In the genomic region with DNA sequence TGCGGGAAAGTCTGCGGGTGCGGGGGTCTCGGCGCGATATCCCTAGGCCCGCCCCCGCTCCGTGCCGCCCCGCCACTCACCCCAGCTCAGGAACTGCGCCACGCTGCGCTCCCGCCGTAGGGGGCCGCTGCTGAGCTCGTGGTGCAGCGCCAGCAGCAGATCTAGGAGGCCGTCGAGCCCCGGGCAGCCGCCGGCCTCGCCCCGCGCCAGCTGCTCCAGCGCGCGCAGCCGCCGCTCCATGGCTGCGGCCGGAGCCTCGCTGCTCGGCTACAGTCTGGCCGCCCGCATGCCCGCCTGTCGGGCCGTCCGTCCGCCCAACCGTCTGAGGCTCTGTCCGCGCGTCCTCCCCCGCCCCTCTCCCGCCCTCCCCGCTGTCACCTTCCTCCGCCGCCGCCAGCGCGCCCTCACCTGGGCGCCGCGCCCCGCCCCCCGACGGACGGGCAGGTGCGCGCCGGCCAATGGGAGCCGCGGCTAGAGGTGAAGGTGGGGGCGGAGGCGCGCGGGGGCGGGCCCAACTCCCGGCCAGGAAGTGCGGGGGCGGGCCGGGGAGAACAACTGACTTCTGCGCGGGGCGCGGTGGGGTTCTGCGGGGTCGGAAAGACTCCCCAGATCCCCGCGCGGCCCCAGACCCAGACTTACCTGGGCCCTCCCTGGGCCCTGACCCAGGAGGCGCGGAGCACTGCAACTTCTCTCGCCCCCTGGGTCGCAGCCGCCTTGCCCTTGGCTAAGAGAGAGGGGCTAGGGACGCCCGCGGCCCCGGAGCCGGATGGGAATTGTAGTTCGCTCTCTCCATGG, we compare ENCODE assay signal across 8 cellular contexts. TPM values are rescaled to one million over a fixed set of nuclear protein-coding genes. Genes with fewer than 3 reads are reported as not detected.
DNase-seq lines count a peak whose midpoint lies in the region; ATAC-seq and TF ChIP-seq lines count a peak whose summit lies in the region.

Gene CDC42BPG, minus strand, starts transcription at position 324 of the 795 bp plus-strand sequence. Its CDS starts 84 bp downstream, at position 240.

- peak within 1 kb of the TSS; percentile 90 for H4K8ac ChIP-seq in mesenchymal stem cell (ENCODE audit: low read length)

- peak within 1 kb of the TSS in 1 of 2 experiments; percentile 59 for H3K4me3 ChIP-seq in mesenchymal stem cell (ENCODE audit: insufficient read depth in 1 of 2, low read depth in 1 of 2, low read length in 2 of 2)
- peak within 1 kb of the TSS; percentile 24 to 69 (median 33) for H3K4me3 ChIP-seq in thyroid gland (replicated peaks in 1 of 3)

- H2AK5ac ChIP-seq in mesenchymal stem cell (ENCODE audit: low read length, severe bottlenecking): no peak within 1 kb of the TSS

- H3K9ac ChIP-seq in mesenchymal stem cell (ENCODE audit: low read length): no peak within 1 kb of the TSS

- peak within 1 kb of the TSS in 1 of 2 experiments; percentile 51 for H3K23ac ChIP-seq in mesenchymal stem cell (ENCODE audit: low read length in 2 of 2)

- H2BK5ac ChIP-seq in mesenchymal stem cell (ENCODE audit: low read depth, low read length, poor library complexity, severe bottlenecking): no peak within 1 kb of the TSS

- H4K91ac ChIP-seq in mesenchymal stem cell (ENCODE audit: low read length): peak within 1 kb of the TSS; percentile 70

- H3K9me3 ChIP-seq in mesenchymal stem cell (ENCODE audit: control insufficient read depth, low read length) (no peaks in the 10 kb centered on the region), thyroid gland (no peaks in the 10 kb centered on the region)

- H3K36me3 ChIP-seq in mesenchymal stem cell (ENCODE audit: control insufficient read depth in 1 of 2, insufficient read depth in 2 of 2, low read depth in 1 of 2, low read length in 2 of 2) (peaks cover 0 to 10% of the 10 kb centered on the region in 2 experiments), thyroid gland (no peaks in the 10 kb centered on the region)

- H2BK120ac ChIP-seq in mesenchymal stem cell (ENCODE audit: low read depth, low read length): peak within 1 kb of the TSS; percentile 64

- H3K27ac ChIP-seq in mesenchymal stem cell (ENCODE audit: low read length, poor library complexity, severe bottlenecking) (no peak within 1 kb of the TSS), thyroid gland (peak within 1 kb of the TSS in 2 of 3 donors; percentile 13 to 61)

- H2AFZ ChIP-seq in mesenchymal stem cell (ENCODE audit: low read depth, low read length): peak within 1 kb of the TSS; percentile 49

- no peaks in the 10 kb centered on the region for H3K9me3 Mint-ChIP-seq in effector memory CD8-positive, alpha-beta T cell

- peaks cover 40% of the 10 kb centered on the region for H3K36me3 Mint-ChIP-seq in effector memory CD8-positive, alpha-beta T cell (ENCODE audit: insufficient read depth)

- H3K4me2 ChIP-seq in mesenchymal stem cell (ENCODE audit: low read length, poor library complexity, severe bottlenecking): peak within 1 kb of the TSS; percentile 74

- H3K4me1 ChIP-seq in mesenchymal stem cell (ENCODE audit: control insufficient read depth, insufficient read depth, low read depth, low read length): peaks cover 44% of the 10 kb centered on the region
- H3K4me1 ChIP-seq in thyroid gland: peaks cover 16 to 21% of the 10 kb centered on the region in 2 donors

- peaks cover 33 to 39% of the 10 kb centered on the region in 2 donors for H3K4me1 Mint-ChIP-seq in effector memory CD8-positive, alpha-beta T cell (ENCODE audit: low read depth in 2 of 2)

- H3K4me3 Mint-ChIP-seq in effector memory CD8-positive, alpha-beta T cell: peak within 1 kb of the TSS; percentile 72 to 75

- peaks cover 3% of the 10 kb centered on the region for H3K79me1 ChIP-seq in mesenchymal stem cell (replicated peaks; ENCODE audit: low read length, poor library complexity, severe bottlenecking)

- H3K18ac ChIP-seq in mesenchymal stem cell (ENCODE audit: low read depth in 1 of 2, low read length in 2 of 2): peak within 1 kb of the TSS in 1 of 2 experiments; percentile 76

- peak within 1 kb of the TSS; percentile 50 for H2BK15ac ChIP-seq in mesenchymal stem cell (ENCODE audit: low read depth, poor library complexity, severe bottlenecking)

- DNase-seq in CD1c-positive myeloid dendritic cell (ENCODE audit: extremely low spot score): peak; percentile 78
- DNase-seq in NCI-H526 treated with DMSO at 0.1 percent for 48 hours (lab: John Stamatoyannopoulos, UW): peak; percentile 87
- peak; percentile 69 for DNase-seq in activated CD4-positive, alpha-beta T cell treated with anti-CD3 and anti-CD28 coated beads, Interleukin-2, amount 50 U/mL, for 1 hour
- DNase-seq in effector memory CD8-positive, alpha-beta T cell: peak; percentile 63 to 66 (median 64)
- peak; percentile 71 for DNase-seq in mesenchymal stem cell
- DNase-seq in thyroid gland: peak; percentile 92 to 94

- peak within 1 kb of the TSS in 1 of 2 experiments; percentile 42 for H3K4ac ChIP-seq in mesenchymal stem cell (ENCODE audit: low read depth in 1 of 2, low read length in 2 of 2)

- H2BK12ac ChIP-seq in mesenchymal stem cell (ENCODE audit: low read length in 2 of 2): peak within 1 kb of the TSS in 1 of 2 experiments; percentile 96

- ATAC-seq in HG02678 (IDR thresholded peaks at IDR 0.05; ENCODE audit: unreplicated experiment): peak; percentile 35
- peak; percentile 76 for ATAC-seq in effector memory CD8-positive, alpha-beta T cell (replicated peaks)
- no peak for ATAC-seq in HG03025 (IDR thresholded peaks at IDR 0.05; ENCODE audit: low FRiP score, unreplicated experiment)

- peak within 1 kb of the TSS; percentile 30 to 86 for H3K27ac Mint-ChIP-seq in effector memory CD8-positive, alpha-beta T cell

- WGBS in mesenchymal stem cell: 2% methylated on average over 45 of the region's 96 CpGs
- 3 to 12% methylated on average over 5 to 12 of the region's 96 CpGs for WGBS in thyroid gland, 2 donors

- TF ChIP-seq CTCF in thyroid gland (IDR thresholded peaks at IDR 0.05): peak; percentile 10 to 70 (median 48)

- H3K27me3 ChIP-seq in mesenchymal stem cell (ENCODE audit: control insufficient read depth in 1 of 2, insufficient read depth in 1 of 2, low read length in 2 of 2) (no peaks in the 10 kb centered on the region), thyroid gland (no peaks in the 10 kb centered on the region)

- peak in 1 of 2 donors; percentile 57 for TF ChIP-seq POLR2A in thyroid gland (IDR thresholded peaks at IDR 0.05)

- peak within 1 kb of the TSS in 1 of 2 experiments; percentile 64 for H3K14ac ChIP-seq in mesenchymal stem cell (ENCODE audit: low read length in 2 of 2)

- intact Hi-C loops in thyroid gland (cut with DNase I): loop anchor here (10.0 kb wide), 1 partner anchor 180 kb away; the partner anchor contains the start of gene SNX15

- no peaks in the 10 kb centered on the region for H3K27me3 Mint-ChIP-seq in effector memory CD8-positive, alpha-beta T cell

RNA-seq across cellular contexts. Expression of gene CDC42BPG, which starts in this region (rescaled TPM):
- polyA plus RNA-seq in mesenchymal stem cell (2013, experiment 1 of 2): 0.26 TPM
- 0.21 TPM for polyA plus RNA-seq in mesenchymal stem cell (2013, experiment 2 of 2)
- 10 to 100 TPM in 2 of 4 donors, 1 to 10 TPM in 2; 7.8 to 13.9 (median 10.2) TPM for total RNA-seq in thyroid gland
